Comparison of ENCODE assay signal across 17 cellular contexts in genomic region chr10:21740989-21741388, GRCh38.
DNase-seq lines count a peak whose midpoint lies in the region; FAIRE-seq and TF ChIP-seq lines count a peak whose summit lies in the region.
"Had no signal": no experiment of that assay in that cellular context is flagged by ENCODE, and none has a peak within 500 bp of the region (broad histone marks: within the 10 kb centered on the region; RNA-seq: fewer than 3 reads in every experiment).

No MANE protein-coding gene starts in this region.

- H3K79me2 ChIP-seq in astrocyte (ENCODE audit: insufficient read depth, low read length) (no peaks in the 10 kb centered on the region), trophoblast cell (ENCODE audit: control insufficient read depth, insufficient read depth, low read length, poor library complexity) (no peaks in the 10 kb centered on the region)
- H3K79me2 ChIP-seq: hepatocyte had no signal

- H3K9me3 Mint-ChIP-seq in T-helper 1 cell treated with Interleukin-12 subunit alpha and Interleukin-12 subunit beta and Interleukin-4 antibody, amounts not matched to agents 30 μg/mL and 1 μg/mL, for 36 hours = no peaks in the 10 kb centered on the region
- H3K9me3 Mint-ChIP-seq in astrocyte (ENCODE audit: unreplicated experiment) = peaks cover 5% of the 10 kb centered on the region

- no peak overlapping the region for H3K27ac ChIP-seq in astrocyte (ENCODE audit: low read depth, low read length)
- peak overlapping the region; percentile 68 for H3K27ac ChIP-seq in trophoblast cell (ENCODE audit: low read depth, low read length)
- H3K27ac ChIP-seq: hepatocyte, ovary, SJSA1 had no signal

- H3K4me3 ChIP-seq in astrocyte (ENCODE audit: insufficient read depth, low read depth, low read length) = no peak overlapping the region
- H3K4me3 ChIP-seq in trophoblast cell (ENCODE audit: low read depth, low read length) = no peak overlapping the region
- H3K4me3 ChIP-seq: hepatocyte, ovary, SJSA1 had no signal

- no peak overlapping the region for H4K91ac ChIP-seq in trophoblast cell (ENCODE audit: low read depth, low read length)

- no peaks in the 10 kb centered on the region for H3K27me3 Mint-ChIP-seq in T-helper 1 cell treated with Interleukin-12 subunit alpha and Interleukin-12 subunit beta and Interleukin-4 antibody, amounts not matched to agents 30 μg/mL and 1 μg/mL, for 36 hours (ENCODE audit: low read depth)
- no peaks in the 10 kb centered on the region for H3K27me3 Mint-ChIP-seq in astrocyte (ENCODE audit: low read depth, unreplicated experiment)

- no peaks in the 10 kb centered on the region for H3K4me1 ChIP-seq in astrocyte (ENCODE audit: insufficient read depth, low read length)
- H3K4me1 ChIP-seq in trophoblast cell (ENCODE audit: control insufficient read depth in 1 of 2, insufficient read depth in 2 of 2, low read length in 2 of 2) = peaks cover 0 to 5% of the 10 kb centered on the region in 2 experiments
- H3K4me1 ChIP-seq: SJSA1 had no signal

- FAIRE-seq in astrocyte (lab: Jason Lieb, UNC) = no peak
- no peak for FAIRE-seq in RCC 7860 (lab: Jason Lieb, UNC)

- no peak for TF ChIP-seq CTCF in astrocyte (IDR thresholded peaks at IDR 0.05; ENCODE audit: insufficient read depth, low read depth, low read length)

- no CpG with 5 or more reads among the region's 4 CpGs for WGBS in trophoblast cell (ENCODE audit: extremely low coverage, insufficient coverage, insufficient read length)

- H3K36me3 Mint-ChIP-seq in T-helper 1 cell treated with Interleukin-12 subunit alpha and Interleukin-12 subunit beta and Interleukin-4 antibody, amounts not matched to agents 30 μg/mL and 1 μg/mL, for 36 hours (ENCODE audit: low read depth) = peaks cover 31% of the 10 kb centered on the region
- peaks cover 16% of the 10 kb centered on the region for H3K36me3 Mint-ChIP-seq in astrocyte (ENCODE audit: low read depth, unreplicated experiment)

- H4K12ac ChIP-seq in trophoblast cell (ENCODE audit: low read depth, low read length) = no peak overlapping the region

- H3K79me1 ChIP-seq in trophoblast cell (ENCODE audit: low read length) = peaks cover 2% of the 10 kb centered on the region

- no peak overlapping the region for H2AK5ac ChIP-seq in trophoblast cell (ENCODE audit: low read length)

- no peak overlapping the region for H2BK12ac ChIP-seq in trophoblast cell (ENCODE audit: low read length)

- H2BK5ac ChIP-seq in trophoblast cell (ENCODE audit: low read depth, low read length, poor library complexity) = no peak overlapping the region

- H3K36me3 ChIP-seq in astrocyte (ENCODE audit: insufficient read depth, low read length) (peaks cover 39% of the 10 kb centered on the region), trophoblast cell (ENCODE audit: control insufficient read depth in 1 of 2, insufficient read depth in 2 of 2, low read length in 2 of 2) (peaks cover 17 to 41% of the 10 kb centered on the region in 2 experiments)
- H3K36me3 ChIP-seq: ovary had no signal

- no peak overlapping the region for H3K23ac ChIP-seq in trophoblast cell (ENCODE audit: low read length)

- peak overlapping the region; percentile 62 for H3K27ac Mint-ChIP-seq in T-helper 1 cell treated with Interleukin-12 subunit alpha and Interleukin-12 subunit beta and Interleukin-4 antibody, amounts not matched to agents 30 μg/mL and 1 μg/mL, for 36 hours
- H3K27ac Mint-ChIP-seq in astrocyte (ENCODE audit: unreplicated experiment) = peak overlapping the region; percentile 12

- DNase-seq in activated effector memory CD4-positive, alpha-beta T cell treated with Interleukin-2 at 50 U/mL for 16 hours = peak; percentile 21
- no peak for DNase-seq in activated effector memory CD4-positive, alpha-beta T cell treated with anti-CD3 and anti-CD28 coated beads, Interleukin-2, amount 50 U/mL, for 16 hours
- no peak for DNase-seq in astrocyte (ENCODE audit: low read depth)
- DNase-seq in trophoblast cell = no peak
- no peak for DNase-seq in RCC 7860 (ENCODE audit: low spot score)
- DNase-seq in HCEC 1CT = no peak
- DNase-seq in erythroblast (lab: John Stamatoyannopoulos, UW) = no peak
- DNase-seq: activated CD8-positive, alpha-beta memory T cell treated with anti-CD3 and anti-CD28 coated beads, Interleukin-2, amount 50 U/mL, for 4 hours; GDM1; left colon; NCI-H187; NCI-H524; OCI-M1; ovary had no signal

- no peak overlapping the region for H3K4me3 Mint-ChIP-seq in T-helper 1 cell treated with Interleukin-12 subunit alpha and Interleukin-12 subunit beta and Interleukin-4 antibody, amounts not matched to agents 30 μg/mL and 1 μg/mL, for 36 hours
- H3K4me3 Mint-ChIP-seq in astrocyte (ENCODE audit: unreplicated experiment) = no peak overlapping the region

- H3K9ac ChIP-seq in astrocyte (ENCODE audit: low read length) = no peak overlapping the region
- no peak overlapping the region for H3K9ac ChIP-seq in trophoblast cell (ENCODE audit: low read length)

- H2AFZ ChIP-seq in astrocyte (ENCODE audit: low read depth, low read length) (no peak overlapping the region), trophoblast cell (ENCODE audit: insufficient read depth, low read length, poor library complexity) (no peak overlapping the region)
- H2AFZ ChIP-seq: hepatocyte had no signal

- H3K9me3 ChIP-seq in astrocyte (ENCODE audit: insufficient read depth, low read depth, low read length) (no peaks in the 10 kb centered on the region), trophoblast cell (ENCODE audit: insufficient read depth, low read depth, low read length) (no peaks in the 10 kb centered on the region)
- H3K9me3 ChIP-seq: ovary, SJSA1 had no signal

- no peak overlapping the region for H2BK120ac ChIP-seq in trophoblast cell (ENCODE audit: insufficient read depth, low read length, poor library complexity)

- peaks cover 37% of the 10 kb centered on the region for H3K4me1 Mint-ChIP-seq in T-helper 1 cell treated with Interleukin-12 subunit alpha and Interleukin-12 subunit beta and Interleukin-4 antibody, amounts not matched to agents 30 μg/mL and 1 μg/mL, for 36 hours (ENCODE audit: low read depth)
- H3K4me1 Mint-ChIP-seq in astrocyte (ENCODE audit: low read depth, unreplicated experiment) = peaks cover 17% of the 10 kb centered on the region

- TF ChIP-seq POLR2A in erythroblast (IDR thresholded peaks at IDR 0.05; ENCODE audit: low read length) = no peak

- H3K27me3 ChIP-seq in astrocyte (ENCODE audit: insufficient read depth, low read length) (no peaks in the 10 kb centered on the region), trophoblast cell (ENCODE audit: insufficient read depth, low read length) (no peaks in the 10 kb centered on the region)
- H3K27me3 ChIP-seq: hepatocyte, ovary, SJSA1 had no signal

- H3K4ac ChIP-seq in trophoblast cell (ENCODE audit: low read depth, low read length) = no peak overlapping the region

- no peak overlapping the region for H3K14ac ChIP-seq in trophoblast cell (ENCODE audit: low read length)

- peaks cover 23% of the 10 kb centered on the region for H4K20me1 ChIP-seq in astrocyte (ENCODE audit: insufficient read depth, low read length)

- no peak overlapping the region for H3K18ac ChIP-seq in trophoblast cell (ENCODE audit: low read length)

- H3K4me2 ChIP-seq in astrocyte (ENCODE audit: low read length) (no peak overlapping the region), trophoblast cell (ENCODE audit: low read length) (no peak overlapping the region)
- H3K4me2 ChIP-seq: hepatocyte had no signal

- H4K8ac ChIP-seq in trophoblast cell (ENCODE audit: low read depth, low read length) = no peak overlapping the region
